In genomic region chr20:64010711-64011237, GRCh38 we compare ENCODE assay signal across 16 cellular contexts. TPM values are rescaled to one million over a fixed set of nuclear protein-coding genes. Genes with fewer than 3 reads are reported as not detected.
DNase-seq lines count a peak whose midpoint lies in the region; ATAC-seq lines count a peak whose summit lies in the region.
"Had no signal": no experiment of that assay in that cellular context is flagged by ENCODE, and none has a peak within 500 bp of the region (broad histone marks: within the 10 kb centered on the region; RNA-seq: fewer than 3 reads in every experiment).

No MANE protein-coding gene starts in this region.

- POLR2A ChIA-PET in activated CD8-positive, alpha-beta T cell treated with anti-CD3 and anti-CD28 coated beads, Interleukin-2, amount 10 ng/mL, durations not matched to agents 7 days and 5 days (lab: Charles Lee), result interaction anchor here (1.5 to 1.6 kb wide), 2 partner anchors 28 to 32 kb away, joined by 3 to 8 read pairs; partner anchors contain the start of gene SAMD10
- POLR2A ChIA-PET in naive thymus-derived CD4-positive, alpha-beta T cell (lab: Charles Lee), result interaction anchor here (0.6 to 1.3 kb wide), 6 partner anchors 9 to 31 kb away, joined by 3 to 6 read pairs (median 3); partner anchors contain the start of gene SAMD10

- H3K4me3 Mint-ChIP-seq in CD4-positive, CD25-positive, alpha-beta regulatory T cell, result peak overlapping the region in 1 of 4 donors; percentile 28
- no peak overlapping the region for H3K4me3 Mint-ChIP-seq in activated CD8-positive, alpha-beta T cell treated with anti-CD3 and anti-CD28 coated beads, Interleukin-2, amount 10 ng/mL, durations not matched to agents 7 days and 5 days
- H3K4me3 Mint-ChIP-seq in naive thymus-derived CD4-positive, alpha-beta T cell, result peak overlapping the region in 3 of 10 donors; percentile 45 to 68 (median 63)
- H3K4me3 Mint-ChIP-seq: GM23338; neural progenitor cell; stimulated activated naive B cell treated with anti-CD40 and anti-IgM and Interleukin-4, amounts not matched to agents 10 μg/mL and 1 μg/mL and 100 μg/mL, for 72 hours had no signal

- peaks cover 35% of the 10 kb centered on the region for H3K36me3 Mint-ChIP-seq in CD4-positive, CD25-positive, alpha-beta regulatory T cell
- H3K36me3 Mint-ChIP-seq in activated CD8-positive, alpha-beta T cell treated with anti-CD3 and anti-CD28 coated beads, Interleukin-2, amount 10 ng/mL, durations not matched to agents 7 days and 5 days (ENCODE audit: low read depth), result peaks cover 76% of the 10 kb centered on the region
- H3K36me3 Mint-ChIP-seq in naive thymus-derived CD4-positive, alpha-beta T cell, result peaks cover 17 to 66% (median 50%) of the 10 kb centered on the region in 5 donors

- no peaks in the 10 kb centered on the region for H3K27me3 ChIP-seq in CD4-positive, CD25-positive, alpha-beta regulatory T cell (ENCODE audit: control insufficient read depth, insufficient read depth, low read length)
- H3K27me3 ChIP-seq in naive thymus-derived CD4-positive, alpha-beta T cell (ENCODE audit: control insufficient read depth in 2 of 2, insufficient read depth in 2 of 2, low read length in 2 of 2), result no peaks in the 10 kb centered on the region
- H3K27me3 ChIP-seq: esophagus muscularis mucosa, neural progenitor cell had no signal

- H3K9me3 ChIP-seq in CD4-positive, CD25-positive, alpha-beta regulatory T cell (ENCODE audit: control insufficient read depth in 2 of 2, low read length in 2 of 2), result peaks cover 9 to 54% of the 10 kb centered on the region in 2 experiments
- H3K9me3 ChIP-seq in naive thymus-derived CD4-positive, alpha-beta T cell (ENCODE audit: control insufficient read depth in 2 of 3, low read length in 3 of 3), result peaks cover 13 to 60% (median 30%) of the 10 kb centered on the region in 3 experiments
- H3K9me3 ChIP-seq: esophagus muscularis mucosa, lower lobe of right lung had no signal

- DNase-seq in CD4-positive, CD25-positive, alpha-beta regulatory T cell, result no peak
- DNase-seq in activated CD8-positive, alpha-beta T cell treated with anti-CD3 and anti-CD28 coated beads, Interleukin-2, amount 10 ng/mL, durations not matched to agents 7 days and 5 days, result no peak
- no peak for DNase-seq in naive thymus-derived CD4-positive, alpha-beta T cell
- DNase-seq in activated effector memory CD4-positive, alpha-beta T cell treated with anti-CD3 and anti-CD28 coated beads, Interleukin-2, amount 50 U/mL, for 16 hours, result no peak
- DNase-seq: amygdala; lower lobe of right lung; NCI-H524 treated with DMSO at 0.1 percent for 48 hours; stimulated activated CD4-positive, alpha-beta T cell treated with anti-CD3 and anti-CD28 coated beads, Interleukin-4, amount 100 ng/mL, for 4 hours; stimulated activated naive B cell treated with anti-CD40 and anti-IgM and Interleukin-4, amounts not matched to agents 10 μg/mL and 1 μg/mL and 100 μg/mL, for 72 hours had no signal

- intact Hi-C loops in naive thymus-derived CD4-positive, alpha-beta T cell (cut with micrococcal nuclease), result loop anchor here in 1 of 2 donors (5.0 kb wide), 1 partner anchor 33 kb away; the partner anchor contains the start of gene SAMD10

- peaks cover 0 to 32% (median 11%) of the 10 kb centered on the region in 7 donors for H3K9me3 Mint-ChIP-seq in CD4-positive, CD25-positive, alpha-beta regulatory T cell
- peaks cover 20% of the 10 kb centered on the region for H3K9me3 Mint-ChIP-seq in activated CD8-positive, alpha-beta T cell treated with anti-CD3 and anti-CD28 coated beads, Interleukin-2, amount 10 ng/mL, durations not matched to agents 7 days and 5 days (ENCODE audit: insufficient read depth)
- peaks cover 0 to 63% (median 36%) of the 10 kb centered on the region in 11 donors for H3K9me3 Mint-ChIP-seq in naive thymus-derived CD4-positive, alpha-beta T cell
- H3K9me3 Mint-ChIP-seq: GM23338 had no signal

- CTCF ChIA-PET in activated CD8-positive, alpha-beta T cell treated with anti-CD3 and anti-CD28 coated beads, Interleukin-2, amount 10 ng/mL, durations not matched to agents 7 days and 5 days (lab: Charles Lee), result interaction anchor here (0.7 to 1.9 kb wide), 4 partner anchors 23 to 33 kb away, joined by 3 to 5 read pairs (median 4); partner anchors contain the start of genes PRPF6 and SAMD10
- CTCF ChIA-PET in naive thymus-derived CD4-positive, alpha-beta T cell (lab: Charles Lee), result no interaction called here

- H3K4me3 ChIP-seq in CD4-positive, CD25-positive, alpha-beta regulatory T cell (ENCODE audit: low read depth, low read length), result peak overlapping the region; percentile 50
- peak overlapping the region; percentile 15 for H3K4me3 ChIP-seq in naive thymus-derived CD4-positive, alpha-beta T cell (ENCODE audit: low read length)
- H3K4me3 ChIP-seq: esophagus muscularis mucosa, GM23338, lower lobe of right lung, neural progenitor cell had no signal

- ATAC-seq in CD4-positive, CD25-positive, alpha-beta regulatory T cell (ENCODE audit: low read depth in 2 of 2), result no peak
- ATAC-seq in GM18867 (IDR thresholded peaks at IDR 0.05; ENCODE audit: unreplicated experiment), result peak; percentile 51
- ATAC-seq in activated CD8-positive, alpha-beta T cell treated with anti-CD3 and anti-CD28 coated beads, Interleukin-2, amount 10 ng/mL, durations not matched to agents 7 days and 5 days, result peak; percentile 17
- no peak for ATAC-seq in naive thymus-derived CD4-positive, alpha-beta T cell
- no peak for ATAC-seq in HG02763 (IDR thresholded peaks at IDR 0.05; ENCODE audit: unreplicated experiment)
- no peak for ATAC-seq in GM21515 (IDR thresholded peaks at IDR 0.05; ENCODE audit: unreplicated experiment)
- ATAC-seq: GM23338; lower lobe of right lung; sciatic nerve; stimulated activated naive B cell treated with anti-CD40 and anti-IgM and Interleukin-4, amounts not matched to agents 10 μg/mL and 1 μg/mL and 100 μg/mL, for 72 hours had no signal

- H3K4me1 Mint-ChIP-seq in CD4-positive, CD25-positive, alpha-beta regulatory T cell, result peaks cover 0 to 47% (median 4%) of the 10 kb centered on the region in 4 donors
- peaks cover 62% of the 10 kb centered on the region for H3K4me1 Mint-ChIP-seq in activated CD8-positive, alpha-beta T cell treated with anti-CD3 and anti-CD28 coated beads, Interleukin-2, amount 10 ng/mL, durations not matched to agents 7 days and 5 days (ENCODE audit: low read depth)
- peaks cover 16 to 52% (median 44%) of the 10 kb centered on the region in 7 donors for H3K4me1 Mint-ChIP-seq in naive thymus-derived CD4-positive, alpha-beta T cell
- H3K4me1 Mint-ChIP-seq: GM23338, neural progenitor cell had no signal

- peaks cover 60% of the 10 kb centered on the region for H3K36me3 ChIP-seq in CD4-positive, CD25-positive, alpha-beta regulatory T cell (ENCODE audit: control insufficient read depth, insufficient read depth, low read length)
- H3K36me3 ChIP-seq in naive thymus-derived CD4-positive, alpha-beta T cell (ENCODE audit: control insufficient read depth in 2 of 3, insufficient read depth in 3 of 3, low read length in 3 of 3), result peaks cover 41 to 70% (median 50%) of the 10 kb centered on the region in 3 experiments
- H3K36me3 ChIP-seq: neural progenitor cell had no signal

- H3K27me3 Mint-ChIP-seq in CD4-positive, CD25-positive, alpha-beta regulatory T cell, result no peaks in the 10 kb centered on the region
- H3K27me3 Mint-ChIP-seq in activated CD8-positive, alpha-beta T cell treated with anti-CD3 and anti-CD28 coated beads, Interleukin-2, amount 10 ng/mL, durations not matched to agents 7 days and 5 days (ENCODE audit: low read depth), result no peaks in the 10 kb centered on the region
- no peaks in the 10 kb centered on the region for H3K27me3 Mint-ChIP-seq in naive thymus-derived CD4-positive, alpha-beta T cell
- H3K27me3 Mint-ChIP-seq: stimulated activated naive B cell treated with anti-CD40 and anti-IgM and Interleukin-4, amounts not matched to agents 10 μg/mL and 1 μg/mL and 100 μg/mL, for 72 hours had no signal

- H3K27ac ChIP-seq in CD4-positive, CD25-positive, alpha-beta regulatory T cell (ENCODE audit: insufficient read depth, low read length, poor library complexity, severe bottlenecking), result peak overlapping the region; percentile 60
- H3K27ac ChIP-seq in naive thymus-derived CD4-positive, alpha-beta T cell (ENCODE audit: low read depth, low read length), result no peak overlapping the region
- H3K27ac ChIP-seq: esophagus muscularis mucosa, lower lobe of right lung, neural progenitor cell had no signal

- peak overlapping the region in 1 of 3 donors; percentile 44 for H3K27ac Mint-ChIP-seq in CD4-positive, CD25-positive, alpha-beta regulatory T cell
- peak overlapping the region; percentile 78 for H3K27ac Mint-ChIP-seq in activated CD8-positive, alpha-beta T cell treated with anti-CD3 and anti-CD28 coated beads, Interleukin-2, amount 10 ng/mL, durations not matched to agents 7 days and 5 days
- H3K27ac Mint-ChIP-seq in naive thymus-derived CD4-positive, alpha-beta T cell, result peak overlapping the region in 3 of 9 donors; percentile 68 to 86 (median 84)
- H3K27ac Mint-ChIP-seq: GM23338, neural progenitor cell had no signal

- H3K4me1 ChIP-seq in CD4-positive, CD25-positive, alpha-beta regulatory T cell (ENCODE audit: control insufficient read depth, insufficient read depth, low read length, poor library complexity, severe bottlenecking), result peaks cover 21% of the 10 kb centered on the region
- peaks cover 29 to 36% of the 10 kb centered on the region in 2 donors for H3K4me1 ChIP-seq in naive thymus-derived CD4-positive, alpha-beta T cell (ENCODE audit: control insufficient read depth in 2 of 2, insufficient read depth in 2 of 2, low read length in 2 of 2)
- H3K4me1 ChIP-seq: lower lobe of right lung, neural progenitor cell had no signal

RNA-seq across cellular contexts. Expression of gene C20orf204, which starts 25.2 kb away (rescaled TPM):
- 6.0 TPM for total RNA-seq in CD4-positive, CD25-positive, alpha-beta regulatory T cell
- polyA plus RNA-seq in CD4-positive, CD25-positive, alpha-beta regulatory T cell, result 1 to 10 TPM in 1 of 4 donors, under 1 TPM in 2, not detected in 1; 0.89 to 1.4 (median 0.91) TPM
- 1 to 10 TPM; 6.4 to 7.6 TPM for total RNA-seq in activated CD8-positive, alpha-beta T cell treated with anti-CD3 and anti-CD28 coated beads, Interleukin-2, amount 10 ng/mL, durations not matched to agents 7 days and 5 days
- total RNA-seq in naive thymus-derived CD4-positive, alpha-beta T cell, result 10 to 100 TPM in 3 of 5 experiments, 1 to 10 TPM in 2; 4.7 to 24.6 (median 12.5) TPM
- polyA plus RNA-seq in naive thymus-derived CD4-positive, alpha-beta T cell, result under 1 TPM in 1 of 2 donors, not detected in 1; 0.39 TPM

RNA-seq across cellular contexts. Expression of gene PRPF6, which starts 29.8 kb away (rescaled TPM):
- total RNA-seq in CD4-positive, CD25-positive, alpha-beta regulatory T cell, result 61.8 TPM
- polyA plus RNA-seq in CD4-positive, CD25-positive, alpha-beta regulatory T cell, result 10 to 100 TPM; 76.8 to 85.3 (median 80.1) TPM
- total RNA-seq in activated CD8-positive, alpha-beta T cell treated with anti-CD3 and anti-CD28 coated beads, Interleukin-2, amount 10 ng/mL, durations not matched to agents 7 days and 5 days, result 10 to 100 TPM; 64.7 to 68.3 TPM
- total RNA-seq in naive thymus-derived CD4-positive, alpha-beta T cell, result 10 to 100 TPM; 71.2 to 95.8 (median 82.9) TPM
- polyA plus RNA-seq in naive thymus-derived CD4-positive, alpha-beta T cell, result 100 to 1,000 TPM in 1 of 2 donors, 10 to 100 TPM in 1; 86.9 to 127 TPM

RNA-seq across cellular contexts. Expression of gene SAMD10, which starts 31.3 kb away (rescaled TPM):
- 14.3 TPM for total RNA-seq in CD4-positive, CD25-positive, alpha-beta regulatory T cell
- 1 to 10 TPM; 5.9 to 8.3 (median 7.2) TPM for polyA plus RNA-seq in CD4-positive, CD25-positive, alpha-beta regulatory T cell
- 10 to 100 TPM; 12.0 to 12.5 TPM for total RNA-seq in activated CD8-positive, alpha-beta T cell treated with anti-CD3 and anti-CD28 coated beads, Interleukin-2, amount 10 ng/mL, durations not matched to agents 7 days and 5 days
- total RNA-seq in naive thymus-derived CD4-positive, alpha-beta T cell, result 10 to 100 TPM; 10.2 to 37.8 (median 22.7) TPM
- polyA plus RNA-seq in naive thymus-derived CD4-positive, alpha-beta T cell, result 10 to 100 TPM; 11.5 to 14.2 TPM

RNA-seq across cellular contexts. Expression of gene SOX18, which starts 38.7 kb away (rescaled TPM):
- not detected for total RNA-seq in CD4-positive, CD25-positive, alpha-beta regulatory T cell
- not detected for polyA plus RNA-seq in CD4-positive, CD25-positive, alpha-beta regulatory T cell
- total RNA-seq in activated CD8-positive, alpha-beta T cell treated with anti-CD3 and anti-CD28 coated beads, Interleukin-2, amount 10 ng/mL, durations not matched to agents 7 days and 5 days, result under 1 TPM; 0.13 to 0.21 TPM
- total RNA-seq in naive thymus-derived CD4-positive, alpha-beta T cell, result 1 to 10 TPM in 1 of 5 experiments, under 1 TPM in 1, not detected in 3; 0.20 to 1.7 TPM
- not detected for polyA plus RNA-seq in naive thymus-derived CD4-positive, alpha-beta T cell
- polyA plus RNA-seq: GM23338 had no signal

RNA-seq across cellular contexts. Expression of gene ZNF512B, which starts 41.0 kb away (rescaled TPM):
- 21.2 TPM for total RNA-seq in CD4-positive, CD25-positive, alpha-beta regulatory T cell
- polyA plus RNA-seq in CD4-positive, CD25-positive, alpha-beta regulatory T cell, result under 1 TPM; 0.41 to 0.47 (median 0.45) TPM
- total RNA-seq in activated CD8-positive, alpha-beta T cell treated with anti-CD3 and anti-CD28 coated beads, Interleukin-2, amount 10 ng/mL, durations not matched to agents 7 days and 5 days, result 10 to 100 TPM; 12.0 to 12.1 TPM
- total RNA-seq in naive thymus-derived CD4-positive, alpha-beta T cell, result 10 to 100 TPM; 17.7 to 29.8 (median 26.3) TPM
- 1 to 10 TPM; 1.1 to 2.4 TPM for polyA plus RNA-seq in naive thymus-derived CD4-positive, alpha-beta T cell

Comparison
In these comparisons a context has a peak if more than half of its experiments do, and no peak if none do; other contexts are left out.
1. ATAC-seq: peak in GM18867 (single experiment) and activated CD8-positive, alpha-beta T cell treated with anti-CD3 and anti-CD28 coated beads, Interleukin-2, amount 10 ng/mL, durations not matched to agents 7 days and 5 days (single experiment); none in CD4-positive, CD25-positive, alpha-beta regulatory T cell (0 of 2), naive thymus-derived CD4-positive, alpha-beta T cell (single experiment), HG02763 (single experiment) and GM21515 (single experiment).